1 cellular context compared by ENCODE assay signal in the genomic region with DNA sequence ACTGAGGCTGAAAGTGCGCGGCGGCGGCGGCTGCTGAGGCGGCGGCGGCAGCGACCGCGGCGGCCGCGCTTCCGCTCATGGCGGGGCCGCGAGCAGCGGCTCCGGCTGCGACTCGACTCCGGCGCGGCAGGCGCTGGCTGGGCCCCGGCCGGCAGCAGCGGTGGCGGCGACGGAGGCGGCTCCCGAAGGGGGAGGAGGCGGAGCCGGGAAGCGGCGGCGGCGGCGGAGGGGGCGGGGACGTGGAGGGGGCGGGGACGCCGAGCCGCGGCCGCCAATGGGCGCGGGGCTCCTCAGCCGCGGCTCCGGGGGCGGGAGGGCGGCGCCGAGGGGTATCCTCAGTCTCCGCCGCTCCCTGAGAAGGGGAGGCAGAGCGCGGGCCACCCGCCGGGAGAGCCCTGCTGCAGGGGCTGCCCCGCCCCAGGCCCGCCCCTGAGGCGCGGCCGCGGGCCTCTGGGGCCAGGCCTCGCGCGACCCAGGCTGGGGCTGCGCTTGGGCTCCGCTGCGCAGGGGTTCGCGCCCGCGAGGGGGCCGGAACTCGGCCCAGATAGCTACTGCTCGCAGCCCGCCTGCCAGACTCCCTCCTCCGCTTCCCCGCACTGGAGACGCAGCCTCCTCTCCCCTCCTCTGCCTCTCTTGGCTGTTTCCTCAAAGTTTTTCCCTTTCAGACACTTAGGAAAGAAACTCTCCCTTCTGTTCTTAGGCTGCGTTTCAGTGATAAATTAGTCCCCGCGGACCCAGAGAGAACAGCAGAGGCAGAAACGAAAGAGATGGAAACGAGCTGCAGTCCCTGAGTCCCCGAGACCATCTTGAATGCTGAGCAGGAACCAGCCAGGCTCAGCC.
TF ChIP-seq lines count a peak whose summit lies in the region.

No MANE protein-coding gene starts in this region.

TF ChIP-seq in K562, 482 proteins besides CTCF, POLR2A, EP300 and RAD21 (continued from another document):
- TF ChIP-seq, protein P1, sequence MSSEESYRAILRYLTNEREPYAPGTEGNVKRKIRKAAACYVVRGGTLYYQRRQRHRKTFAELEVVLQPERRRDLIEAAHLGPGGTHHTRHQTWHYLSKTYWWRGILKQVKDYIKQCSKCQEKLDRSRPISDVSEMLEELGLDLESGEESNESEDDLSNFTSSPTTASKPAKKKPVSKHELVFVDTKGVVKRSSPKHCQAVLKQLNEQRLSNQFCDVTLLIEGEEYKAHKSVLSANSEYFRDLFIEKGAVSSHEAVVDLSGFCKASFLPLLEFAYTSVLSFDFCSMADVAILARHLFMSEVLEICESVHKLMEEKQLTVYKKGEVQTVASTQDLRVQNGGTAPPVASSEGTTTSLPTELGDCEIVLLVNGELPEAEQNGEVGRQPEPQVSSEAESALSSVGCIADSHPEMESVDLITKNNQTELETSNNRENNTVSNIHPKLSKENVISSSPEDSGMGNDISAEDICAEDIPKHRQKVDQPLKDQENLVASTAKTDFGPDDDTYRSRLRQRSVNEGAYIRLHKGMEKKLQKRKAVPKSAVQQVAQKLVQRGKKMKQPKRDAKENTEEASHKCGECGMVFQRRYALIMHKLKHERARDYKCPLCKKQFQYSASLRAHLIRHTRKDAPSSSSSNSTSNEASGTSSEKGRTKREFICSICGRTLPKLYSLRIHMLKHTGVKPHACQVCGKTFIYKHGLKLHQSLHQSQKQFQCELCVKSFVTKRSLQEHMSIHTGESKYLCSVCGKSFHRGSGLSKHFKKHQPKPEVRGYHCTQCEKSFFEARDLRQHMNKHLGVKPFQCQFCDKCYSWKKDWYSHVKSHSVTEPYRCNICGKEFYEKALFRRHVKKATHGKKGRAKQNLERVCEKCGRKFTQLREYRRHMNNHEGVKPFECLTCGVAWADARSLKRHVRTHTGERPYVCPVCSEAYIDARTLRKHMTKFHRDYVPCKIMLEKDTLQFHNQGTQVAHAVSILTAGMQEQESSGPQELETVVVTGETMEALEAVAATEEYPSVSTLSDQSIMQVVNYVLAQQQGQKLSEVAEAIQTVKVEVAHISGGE (CRISPR knock-in tag; IDR thresholded peaks at IDR 0.05) = no peak
- TF ChIP-seq EHMT2 (IDR thresholded peaks at IDR 0.05) (no peak), BRCA1 (IDR thresholded peaks at IDR 0.05) (no peak), BRCA1 (CRISPR knock-in tag; IDR thresholded peaks at IDR 0.05) (no peak), GTF2F1 (IDR thresholded peaks at IDR 0.05; ENCODE audit: low read depth, low read length) (no peak), ERF (CRISPR knock-in tag; IDR thresholded peaks at IDR 0.05) (no peak), TEAD4 (IDR thresholded peaks at IDR 0.05; ENCODE audit: low read length) (no peak), TEAD4 (CRISPR knock-in tag; IDR thresholded peaks at IDR 0.05; ENCODE audit: borderline replicate concordance) (no peak), ESRRB (CRISPR knock-in tag; IDR thresholded peaks at IDR 0.05; ENCODE audit: borderline replicate concordance) (no peak), KDM5B (IDR thresholded peaks at IDR 0.05; ENCODE audit: insufficient replicate concordance, low read depth, low read length) (peak; percentile 75), GATAD2A (IDR thresholded peaks at IDR 0.05) (no peak), RBM39 (optimal IDR thresholded peaks at IDR 0.05; ENCODE audit: low read depth, low read length) (no peak), ZC3H11A (IDR thresholded peaks at IDR 0.05; ENCODE audit: low read depth, low read length) (no peak), KDM2B (CRISPR knock-in tag; IDR thresholded peaks at IDR 0.05) (no peak), MTA2 (IDR thresholded peaks at IDR 0.05; ENCODE audit: low read depth) (no peak), ARID2 (IDR thresholded peaks at IDR 0.05) (no peak), ZNF583 (CRISPR knock-in tag; IDR thresholded peaks at IDR 0.05) (no peak), BDP1 (IDR thresholded peaks at IDR 0.05; ENCODE audit: insufficient read depth, insufficient read length) (no peak), ZNF224 (CRISPR knock-in tag; IDR thresholded peaks at IDR 0.05) (no peak), FOXJ2 (tag; IDR thresholded peaks at IDR 0.05) (no peak), ATF7 (IDR thresholded peaks at IDR 0.05) (peak; percentile 27; the same call in 1 of the 2 replicates), THRAP3 (IDR thresholded peaks at IDR 0.05; ENCODE audit: borderline replicate concordance) (no peak), CC2D1A (IDR thresholded peaks at IDR 0.05) (no peak), PTBP1 (IDR thresholded peaks at IDR 0.05; ENCODE audit: low read depth, low read length) (no peak), ZNF436 (CRISPR knock-in tag; IDR thresholded peaks at IDR 0.05) (no peak), NCOA4 (IDR thresholded peaks at IDR 0.05; ENCODE audit: partially characterized antibody) (no peak), ETV1 (tag; conservative IDR thresholded peaks at IDR 0.05; ENCODE audit: low read depth) (peak; percentile 58), ZNF274 (IDR thresholded peaks at IDR 0.05; ENCODE audit: borderline replicate concordance, low read depth, low read length) (no peak), DNMT1 (IDR thresholded peaks at IDR 0.05) (no peak), HSF4 (CRISPR knock-in tag; IDR thresholded peaks at IDR 0.05; ENCODE audit: borderline replicate concordance) (no peak), HDAC1 (IDR thresholded peaks at IDR 0.05) (peak in 1 of 2 experiments; percentile 23; a peak in 1 of 4 replicates)
- TF ChIP-seq, protein P2, sequence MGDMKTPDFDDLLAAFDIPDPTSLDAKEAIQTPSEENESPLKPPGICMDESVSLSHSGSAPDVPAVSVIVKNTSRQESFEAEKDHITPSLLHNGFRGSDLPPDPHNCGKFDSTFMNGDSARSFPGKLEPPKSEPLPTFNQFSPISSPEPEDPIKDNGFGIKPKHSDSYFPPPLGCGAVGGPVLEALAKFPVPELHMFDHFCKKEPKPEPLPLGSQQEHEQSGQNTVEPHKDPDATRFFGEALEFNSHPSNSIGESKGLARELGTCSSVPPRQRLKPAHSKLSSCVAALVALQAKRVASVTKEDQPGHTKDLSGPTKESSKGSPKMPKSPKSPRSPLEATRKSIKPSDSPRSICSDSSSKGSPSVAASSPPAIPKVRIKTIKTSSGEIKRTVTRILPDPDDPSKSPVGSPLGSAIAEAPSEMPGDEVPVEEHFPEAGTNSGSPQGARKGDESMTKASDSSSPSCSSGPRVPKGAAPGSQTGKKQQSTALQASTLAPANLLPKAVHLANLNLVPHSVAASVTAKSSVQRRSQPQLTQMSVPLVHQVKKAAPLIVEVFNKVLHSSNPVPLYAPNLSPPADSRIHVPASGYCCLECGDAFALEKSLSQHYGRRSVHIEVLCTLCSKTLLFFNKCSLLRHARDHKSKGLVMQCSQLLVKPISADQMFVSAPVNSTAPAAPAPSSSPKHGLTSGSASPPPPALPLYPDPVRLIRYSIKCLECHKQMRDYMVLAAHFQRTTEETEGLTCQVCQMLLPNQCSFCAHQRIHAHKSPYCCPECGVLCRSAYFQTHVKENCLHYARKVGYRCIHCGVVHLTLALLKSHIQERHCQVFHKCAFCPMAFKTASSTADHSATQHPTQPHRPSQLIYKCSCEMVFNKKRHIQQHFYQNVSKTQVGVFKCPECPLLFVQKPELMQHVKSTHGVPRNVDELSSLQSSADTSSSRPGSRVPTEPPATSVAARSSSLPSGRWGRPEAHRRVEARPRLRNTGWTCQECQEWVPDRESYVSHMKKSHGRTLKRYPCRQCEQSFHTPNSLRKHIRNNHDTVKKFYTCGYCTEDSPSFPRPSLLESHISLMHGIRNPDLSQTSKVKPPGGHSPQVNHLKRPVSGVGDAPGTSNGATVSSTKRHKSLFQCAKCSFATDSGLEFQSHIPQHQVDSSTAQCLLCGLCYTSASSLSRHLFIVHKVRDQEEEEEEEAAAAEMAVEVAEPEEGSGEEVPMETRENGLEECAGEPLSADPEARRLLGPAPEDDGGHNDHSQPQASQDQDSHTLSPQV (IDR thresholded peaks at IDR 0.05) = no peak
- TF ChIP-seq, protein P3, sequence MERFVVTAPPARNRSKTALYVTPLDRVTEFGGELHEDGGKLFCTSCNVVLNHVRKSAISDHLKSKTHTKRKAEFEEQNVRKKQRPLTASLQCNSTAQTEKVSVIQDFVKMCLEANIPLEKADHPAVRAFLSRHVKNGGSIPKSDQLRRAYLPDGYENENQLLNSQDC (CRISPR knock-in tag; IDR thresholded peaks at IDR 0.05) = no peak
- TF ChIP-seq, protein P4, sequence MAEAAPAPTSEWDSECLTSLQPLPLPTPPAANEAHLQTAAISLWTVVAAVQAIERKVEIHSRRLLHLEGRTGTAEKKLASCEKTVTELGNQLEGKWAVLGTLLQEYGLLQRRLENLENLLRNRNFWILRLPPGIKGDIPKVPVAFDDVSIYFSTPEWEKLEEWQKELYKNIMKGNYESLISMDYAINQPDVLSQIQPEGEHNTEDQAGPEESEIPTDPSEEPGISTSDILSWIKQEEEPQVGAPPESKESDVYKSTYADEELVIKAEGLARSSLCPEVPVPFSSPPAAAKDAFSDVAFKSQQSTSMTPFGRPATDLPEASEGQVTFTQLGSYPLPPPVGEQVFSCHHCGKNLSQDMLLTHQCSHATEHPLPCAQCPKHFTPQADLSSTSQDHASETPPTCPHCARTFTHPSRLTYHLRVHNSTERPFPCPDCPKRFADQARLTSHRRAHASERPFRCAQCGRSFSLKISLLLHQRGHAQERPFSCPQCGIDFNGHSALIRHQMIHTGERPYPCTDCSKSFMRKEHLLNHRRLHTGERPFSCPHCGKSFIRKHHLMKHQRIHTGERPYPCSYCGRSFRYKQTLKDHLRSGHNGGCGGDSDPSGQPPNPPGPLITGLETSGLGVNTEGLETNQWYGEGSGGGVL (CRISPR knock-in tag; IDR thresholded peaks at IDR 0.05) = no peak
- TF ChIP-seq, protein P5, sequence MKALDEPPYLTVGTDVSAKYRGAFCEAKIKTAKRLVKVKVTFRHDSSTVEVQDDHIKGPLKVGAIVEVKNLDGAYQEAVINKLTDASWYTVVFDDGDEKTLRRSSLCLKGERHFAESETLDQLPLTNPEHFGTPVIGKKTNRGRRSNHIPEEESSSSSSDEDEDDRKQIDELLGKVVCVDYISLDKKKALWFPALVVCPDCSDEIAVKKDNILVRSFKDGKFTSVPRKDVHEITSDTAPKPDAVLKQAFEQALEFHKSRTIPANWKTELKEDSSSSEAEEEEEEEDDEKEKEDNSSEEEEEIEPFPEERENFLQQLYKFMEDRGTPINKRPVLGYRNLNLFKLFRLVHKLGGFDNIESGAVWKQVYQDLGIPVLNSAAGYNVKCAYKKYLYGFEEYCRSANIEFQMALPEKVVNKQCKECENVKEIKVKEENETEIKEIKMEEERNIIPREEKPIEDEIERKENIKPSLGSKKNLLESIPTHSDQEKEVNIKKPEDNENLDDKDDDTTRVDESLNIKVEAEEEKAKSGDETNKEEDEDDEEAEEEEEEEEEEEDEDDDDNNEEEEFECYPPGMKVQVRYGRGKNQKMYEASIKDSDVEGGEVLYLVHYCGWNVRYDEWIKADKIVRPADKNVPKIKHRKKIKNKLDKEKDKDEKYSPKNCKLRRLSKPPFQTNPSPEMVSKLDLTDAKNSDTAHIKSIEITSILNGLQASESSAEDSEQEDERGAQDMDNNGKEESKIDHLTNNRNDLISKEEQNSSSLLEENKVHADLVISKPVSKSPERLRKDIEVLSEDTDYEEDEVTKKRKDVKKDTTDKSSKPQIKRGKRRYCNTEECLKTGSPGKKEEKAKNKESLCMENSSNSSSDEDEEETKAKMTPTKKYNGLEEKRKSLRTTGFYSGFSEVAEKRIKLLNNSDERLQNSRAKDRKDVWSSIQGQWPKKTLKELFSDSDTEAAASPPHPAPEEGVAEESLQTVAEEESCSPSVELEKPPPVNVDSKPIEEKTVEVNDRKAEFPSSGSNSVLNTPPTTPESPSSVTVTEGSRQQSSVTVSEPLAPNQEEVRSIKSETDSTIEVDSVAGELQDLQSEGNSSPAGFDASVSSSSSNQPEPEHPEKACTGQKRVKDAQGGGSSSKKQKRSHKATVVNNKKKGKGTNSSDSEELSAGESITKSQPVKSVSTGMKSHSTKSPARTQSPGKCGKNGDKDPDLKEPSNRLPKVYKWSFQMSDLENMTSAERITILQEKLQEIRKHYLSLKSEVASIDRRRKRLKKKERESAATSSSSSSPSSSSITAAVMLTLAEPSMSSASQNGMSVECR (CRISPR knock-in tag; IDR thresholded peaks at IDR 0.05) = no peak
- TF ChIP-seq, protein P6, sequence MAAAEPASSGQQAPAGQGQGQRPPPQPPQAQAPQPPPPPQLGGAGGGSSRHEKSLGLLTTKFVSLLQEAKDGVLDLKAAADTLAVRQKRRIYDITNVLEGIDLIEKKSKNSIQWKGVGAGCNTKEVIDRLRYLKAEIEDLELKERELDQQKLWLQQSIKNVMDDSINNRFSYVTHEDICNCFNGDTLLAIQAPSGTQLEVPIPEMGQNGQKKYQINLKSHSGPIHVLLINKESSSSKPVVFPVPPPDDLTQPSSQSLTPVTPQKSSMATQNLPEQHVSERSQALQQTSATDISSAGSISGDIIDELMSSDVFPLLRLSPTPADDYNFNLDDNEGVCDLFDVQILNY (CRISPR knock-in tag; IDR thresholded peaks at IDR 0.05) = no peak
